20 cellular contexts compared by ENCODE assay signal in genomic region chr2:126784045-126784444, GRCh38.
DNase-seq lines count a peak whose midpoint lies in the region; ATAC-seq lines count a peak whose summit lies in the region.
"Had no signal": no experiment of that assay in that cellular context is flagged by ENCODE, and none has a peak within 500 bp of the region (broad histone marks: within the 10 kb centered on the region; RNA-seq: fewer than 3 reads in every experiment).

No MANE protein-coding gene starts in this region.

- DNase-seq in NCI-H2171 treated with DMSO at 0.1 percent for 48 hours (lab: John Stamatoyannopoulos, UW), result peak; percentile 26
- no peak for DNase-seq in NCI-H2171 (lab: John Stamatoyannopoulos, UW)
- peak; percentile 59 for DNase-seq in cardiac septum (ENCODE audit: low spot score)
- DNase-seq in left cardiac atrium, result no peak
- DNase-seq in RPMI8226, result peak; percentile 18
- peak; percentile 13 for DNase-seq in posterior vena cava (ENCODE audit: low spot score)
- DNase-seq in retina, result no peak
- DNase-seq: 8988T, ACHN, GOT3, HFFc6, IMR-90, MM.1S, NCI-H2029 treated with DMSO at 0.1 percent for 48 hours, NCI-H526, NCI-H82, SHP77 treated with DMSO at 0.1 percent for 48 hours, SW 1271 had no signal

- no peak for ATAC-seq in left cardiac atrium
- no peak for ATAC-seq in GM21723 (IDR thresholded peaks at IDR 0.05; ENCODE audit: unreplicated experiment)
- ATAC-seq: Panc1 had no signal

- intact Hi-C loops in cardiac septum (cut with DNase I), result no loop called here
- intact Hi-C loops in left cardiac atrium (cut with DNase I), result no loop called here
- intact Hi-C loops in posterior vena cava (cut with DNase I), result loop anchor here in 1 of 2 donors (10.0 kb wide), 1 partner anchor 429 kb away; no protein-coding TSS in a partner anchor

Comparison
In these comparisons a context has a peak if more than half of its experiments do, and no peak if none do; other contexts are left out.
1. DNase-seq: peak in NCI-H2171 treated with DMSO at 0.1 percent for 48 hours (single experiment), cardiac septum (single experiment), RPMI8226 (single experiment) and posterior vena cava (single experiment); none in NCI-H2171 (single experiment), left cardiac atrium (single experiment) and retina (single experiment).